Comparison of ENCODE assay signal across 7 cellular contexts in the genomic region with DNA sequence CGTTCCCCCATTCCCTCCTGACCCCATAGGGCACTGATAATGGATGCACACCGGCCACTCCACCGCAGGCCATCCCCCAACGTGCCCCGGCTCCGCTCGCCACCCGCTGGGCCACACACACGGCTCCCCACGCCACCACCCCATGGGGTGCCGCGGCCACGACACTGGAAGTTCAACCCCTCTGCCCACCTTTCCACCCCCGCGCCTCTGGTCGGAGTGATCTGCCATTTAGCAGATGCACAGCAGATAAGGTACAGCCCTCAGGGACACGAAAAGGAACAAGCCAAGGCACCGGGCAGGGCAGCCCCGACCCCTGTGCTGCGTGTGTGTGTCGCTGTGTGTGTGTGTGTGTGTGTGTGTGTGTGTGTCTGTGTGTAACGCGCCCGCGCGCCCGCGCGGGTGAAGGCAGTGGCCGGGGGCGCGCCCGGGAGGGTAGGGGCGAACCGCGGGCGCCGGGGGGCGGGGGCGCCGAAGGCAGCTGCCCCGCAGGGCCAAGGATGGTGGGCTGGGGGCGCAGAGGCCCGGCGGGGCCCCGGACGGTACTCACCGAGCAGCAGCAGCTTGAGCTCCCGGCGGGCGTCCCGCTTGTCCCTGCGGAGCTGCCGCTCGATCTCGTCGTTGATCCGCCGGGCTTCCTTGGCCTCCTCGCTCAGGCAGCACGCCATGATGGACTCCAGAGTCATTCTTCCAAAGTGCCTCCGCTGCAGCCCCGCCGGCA. TPM values are rescaled to one million over a fixed set of nuclear protein-coding genes. Genes with fewer than 3 reads are reported as not detected.
DNase-seq lines count a peak whose midpoint lies in the region; ATAC-seq, FAIRE-seq and TF ChIP-seq lines count a peak whose summit lies in the region.

No MANE protein-coding gene starts in this region.

- POLR2A ChIA-PET in HEK293 (lab: Yijun Ruan, JAX) (interaction anchor here (0.5 to 0.8 kb wide), 3 partner anchors 54 to 82 kb away, joined by 3 to 4 read pairs (median 3); no protein-coding TSS in a partner anchor), Panc1 (lab: Charles Lee) (no interaction called here)

- 0% methylated on average over 8 of the region's 64 CpGs; no CpG with 5 or more reads in 1 of the 2 donors for WGBS in gastroesophageal sphincter (ENCODE audit: low coverage in 1 of 2), 2 donors
- WGBS in thymus = 2% methylated on average over 64 of the region's 64 CpGs

- H3K9me3 ChIP-seq in HEK293 (ENCODE audit: control insufficient read depth, insufficient read depth, low read depth, low read length) (no peaks in the 10 kb centered on the region), Panc1 (ENCODE audit: control insufficient read depth, insufficient read depth, low read depth, low read length) (no peaks in the 10 kb centered on the region), gastroesophageal sphincter (no peaks in the 10 kb centered on the region), neutrophil (no peaks in the 10 kb centered on the region), thymus (ENCODE audit: control insufficient read depth) (no peaks in the 10 kb centered on the region)

- no TSS peak for BruUV-seq in Panc1 (replicated peaks; lab: Mats Ljungman, UMichigan)

- ATAC-seq in Panc1 (peak; percentile 35), gastroesophageal sphincter (peak; percentile 4)

- DNase-seq in Panc1 (ENCODE audit: low read depth, low spot score) (no peak), urothelium cell line (ENCODE audit: low spot score) (no peak)
- DNase-seq in activated gamma-delta T cell treated with anti-CD3 and anti-CD28 coated beads, Interleukin-2, amount 50 U/mL, for 16 hours (ENCODE audit: low read depth) = peak; percentile 29

- no peak for TF ChIP-seq POLR2A in gastroesophageal sphincter (IDR thresholded peaks at IDR 0.05)

- H3K27ac ChIP-seq in HEK293 (ENCODE audit: extremely low read depth, low read depth, low read length) (peak overlapping the region; percentile 83), Panc1 (ENCODE audit: low read length) (no peak overlapping the region), gastroesophageal sphincter (peak overlapping the region; percentile 77 to 99 (median 94)), neutrophil (peak overlapping the region; percentile 89), thymus (ENCODE audit: low read depth) (peak overlapping the region; percentile 97)

- H3K36me3 ChIP-seq in HEK293 (ENCODE audit: control insufficient read depth in 2 of 2, insufficient read depth in 1 of 2, low read length in 2 of 2) = no peaks in the 10 kb centered on the region
- no peaks in the 10 kb centered on the region for H3K36me3 ChIP-seq in Panc1 (ENCODE audit: control insufficient read depth, insufficient read depth, low read length)
- no peaks in the 10 kb centered on the region for H3K36me3 ChIP-seq in gastroesophageal sphincter
- H3K36me3 ChIP-seq in neutrophil = no peaks in the 10 kb centered on the region
- H3K36me3 ChIP-seq in thymus (ENCODE audit: control insufficient read depth, insufficient read depth) = no peaks in the 10 kb centered on the region

- no peak for TF ChIP-seq EP300 in gastroesophageal sphincter (IDR thresholded peaks at IDR 0.05)

- FAIRE-seq in urothelium cell line (lab: Jason Lieb, UNC) = no peak

- peak overlapping the region; percentile 67 for H3K4me3 ChIP-seq in HEK293 (ENCODE audit: low read depth, low read length)
- H3K4me3 ChIP-seq in Panc1 (ENCODE audit: low read depth in 2 of 2, low read length in 2 of 2) = peak overlapping the region; percentile 70 to 74
- peak overlapping the region; percentile 85 to 87 for H3K4me3 ChIP-seq in gastroesophageal sphincter
- peak overlapping the region; percentile 64 to 89 for H3K4me3 ChIP-seq in neutrophil (ENCODE audit: low read depth in 1 of 2, low read length in 1 of 2)
- H3K4me3 ChIP-seq in thymus (ENCODE audit: low read length) = peak overlapping the region; percentile 93

- intact Hi-C loops in Panc1 (cut with micrococcal nuclease; ENCODE audit: unreplicated experiment) = no loop called here

- in situ Hi-C loops in Panc1 (cut with HindIII; ENCODE audit: low pct_unique_long_range_greater_than_20kb, low sequenced_read_pairs) = no loop called here

- H3K27me3 ChIP-seq in Panc1 (ENCODE audit: control insufficient read depth, insufficient read depth, low read length) (no peaks in the 10 kb centered on the region), gastroesophageal sphincter (no peaks in the 10 kb centered on the region), neutrophil (no peaks in the 10 kb centered on the region), thymus (ENCODE audit: control insufficient read depth, insufficient read depth) (no peaks in the 10 kb centered on the region)

- CTCF ChIA-PET in HEK293 (lab: Yijun Ruan, JAX) (interaction anchor here (1.6 to 6.9 kb wide), 2 partner anchors 27 to 54 kb away, joined by 4 to 94 read pairs; no protein-coding TSS in a partner anchor), Panc1 (lab: Charles Lee) (no interaction called here)

- H3K4me1 ChIP-seq in HEK293 (ENCODE audit: control insufficient read depth, insufficient read depth, low read length) (peaks cover 4% of the 10 kb centered on the region), Panc1 (ENCODE audit: control insufficient read depth, insufficient read depth, low read length) (peaks cover 15% of the 10 kb centered on the region), gastroesophageal sphincter (peaks cover 4 to 66% (median 16%) of the 10 kb centered on the region in 3 donors), neutrophil (ENCODE audit: control insufficient read depth in 1 of 2, insufficient read depth in 1 of 2, low read depth in 1 of 2, low read length in 1 of 2) (peaks cover 78% of the 10 kb centered on the region in 2 experiments), thymus (ENCODE audit: control insufficient read depth, insufficient read depth, low read length) (peaks cover 3% of the 10 kb centered on the region)

- no peak; the same call in 1 of the 2 replicates for TF ChIP-seq CTCF in HEK293 (tag by site-specific recombination; IDR thresholded peaks at IDR 0.05)
- TF ChIP-seq CTCF in Panc1 (IDR thresholded peaks at IDR 0.05) = no peak
- TF ChIP-seq CTCF in gastroesophageal sphincter (IDR thresholded peaks at IDR 0.05) = no peak
- TF ChIP-seq CTCF in neutrophil (IDR thresholded peaks at IDR 0.05) = no peak

TF ChIP-seq in HEK293, 187 proteins besides CTCF, POLR2A, EP300 and RAD21 (continues in another document):
- TF ChIP-seq ZBTB21 (tag by site-specific recombination; IDR thresholded peaks at IDR 0.05) (no peak), WT1 (tag by site-specific recombination; IDR thresholded peaks at IDR 0.05) (0 out of 2 replicates have a peak, but pooled peaks have one; percentile 9), KLF8 (tag by site-specific recombination; IDR thresholded peaks at IDR 0.05) (peak; percentile 69), GLIS2 (tag by site-specific recombination; IDR thresholded peaks at IDR 0.05) (peak; percentile 98), ZNF239 (tag by site-specific recombination; IDR thresholded peaks at IDR 0.05) (peak; percentile 94), ZNF423 (tag by site-specific recombination; IDR thresholded peaks at IDR 0.05) (peak; percentile 88), REPIN1 (tag by site-specific recombination; IDR thresholded peaks at IDR 0.05; ENCODE audit: low read depth) (no peak), ZFHX2 (tag by site-specific recombination; conservative IDR thresholded peaks at IDR 0.05) (peak; percentile 97), ZNF2 (tag by site-specific recombination; IDR thresholded peaks at IDR 0.05) (peak; percentile 67; the same call in 1 of the 2 replicates)
- TF ChIP-seq, protein P1, sequence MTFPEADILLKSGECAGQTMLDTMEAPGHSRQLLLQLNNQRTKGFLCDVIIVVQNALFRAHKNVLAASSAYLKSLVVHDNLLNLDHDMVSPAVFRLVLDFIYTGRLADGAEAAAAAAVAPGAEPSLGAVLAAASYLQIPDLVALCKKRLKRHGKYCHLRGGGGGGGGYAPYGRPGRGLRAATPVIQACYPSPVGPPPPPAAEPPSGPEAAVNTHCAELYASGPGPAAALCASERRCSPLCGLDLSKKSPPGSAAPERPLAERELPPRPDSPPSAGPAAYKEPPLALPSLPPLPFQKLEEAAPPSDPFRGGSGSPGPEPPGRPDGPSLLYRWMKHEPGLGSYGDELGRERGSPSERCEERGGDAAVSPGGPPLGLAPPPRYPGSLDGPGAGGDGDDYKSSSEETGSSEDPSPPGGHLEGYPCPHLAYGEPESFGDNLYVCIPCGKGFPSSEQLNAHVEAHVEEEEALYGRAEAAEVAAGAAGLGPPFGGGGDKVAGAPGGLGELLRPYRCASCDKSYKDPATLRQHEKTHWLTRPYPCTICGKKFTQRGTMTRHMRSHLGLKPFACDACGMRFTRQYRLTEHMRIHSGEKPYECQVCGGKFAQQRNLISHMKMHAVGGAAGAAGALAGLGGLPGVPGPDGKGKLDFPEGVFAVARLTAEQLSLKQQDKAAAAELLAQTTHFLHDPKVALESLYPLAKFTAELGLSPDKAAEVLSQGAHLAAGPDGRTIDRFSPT (tag by site-specific recombination; IDR thresholded peaks at IDR 0.05) = peak; percentile 91
- TF ChIP-seq, protein P2, sequence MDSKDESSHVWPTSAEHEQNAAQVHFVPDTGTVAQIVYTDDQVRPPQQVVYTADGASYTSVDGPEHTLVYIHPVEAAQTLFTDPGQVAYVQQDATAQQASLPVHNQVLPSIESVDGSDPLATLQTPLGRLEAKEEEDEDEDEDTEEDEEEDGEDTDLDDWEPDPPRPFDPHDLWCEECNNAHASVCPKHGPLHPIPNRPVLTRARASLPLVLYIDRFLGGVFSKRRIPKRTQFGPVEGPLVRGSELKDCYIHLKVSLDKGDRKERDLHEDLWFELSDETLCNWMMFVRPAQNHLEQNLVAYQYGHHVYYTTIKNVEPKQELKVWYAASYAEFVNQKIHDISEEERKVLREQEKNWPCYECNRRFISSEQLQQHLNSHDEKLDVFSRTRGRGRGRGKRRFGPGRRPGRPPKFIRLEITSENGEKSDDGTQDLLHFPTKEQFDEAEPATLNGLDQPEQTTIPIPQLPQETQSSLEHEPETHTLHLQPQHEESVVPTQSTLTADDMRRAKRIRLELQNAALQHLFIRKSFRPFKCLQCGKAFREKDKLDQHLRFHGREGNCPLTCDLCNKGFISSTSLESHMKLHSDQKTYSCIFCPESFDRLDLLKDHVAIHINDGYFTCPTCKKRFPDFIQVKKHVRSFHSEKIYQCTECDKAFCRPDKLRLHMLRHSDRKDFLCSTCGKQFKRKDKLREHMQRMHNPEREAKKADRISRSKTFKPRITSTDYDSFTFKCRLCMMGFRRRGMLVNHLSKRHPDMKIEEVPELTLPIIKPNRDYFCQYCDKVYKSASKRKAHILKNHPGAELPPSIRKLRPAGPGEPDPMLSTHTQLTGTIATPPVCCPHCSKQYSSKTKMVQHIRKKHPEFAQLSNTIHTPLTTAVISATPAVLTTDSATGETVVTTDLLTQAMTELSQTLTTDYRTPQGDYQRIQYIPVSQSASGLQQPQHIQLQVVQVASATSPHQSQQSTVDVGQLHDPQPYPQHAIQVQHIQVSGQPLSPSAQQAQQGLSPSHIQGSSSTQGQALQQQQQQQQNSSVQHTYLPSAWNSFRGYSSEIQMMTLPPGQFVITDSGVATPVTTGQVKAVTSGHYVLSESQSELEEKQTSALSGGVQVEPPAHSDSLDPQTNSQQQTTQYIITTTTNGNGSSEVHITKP (tag by site-specific recombination; IDR thresholded peaks at IDR 0.05) = peak; percentile 42

RNA-seq across cellular contexts. Expression of a gene that starts 0.9 kb away (rescaled TPM):
- total RNA-seq in Panc1 (2021; ENCODE audit: unreplicated experiment) (34.5 TPM), gastroesophageal sphincter (10 to 100 TPM; 57.6 to 86.4 (median 70.8) TPM)
- 13.1 TPM for polyA plus RNA-seq in Panc1 (2012; ENCODE audit: insufficient read length)
- polyA plus RNA-seq in thymus = 23.5 TPM
